In genomic region chr11:72725731-72726042, GRCh38 we compare ENCODE assay signal across 10 cellular contexts. TPM values are rescaled to one million over a fixed set of nuclear protein-coding genes. Genes with fewer than 3 reads are reported as not detected.
DNase-seq lines count a peak whose midpoint lies in the region; ATAC-seq and TF ChIP-seq lines count a peak whose summit lies in the region.
"Had no signal": no experiment of that assay in that cellular context is flagged by ENCODE, and none has a peak within 500 bp of the region (broad histone marks: within the 10 kb centered on the region; RNA-seq: fewer than 3 reads in every experiment).

No MANE protein-coding gene starts in this region.

- WGBS in endodermal cell (ENCODE audit: insufficient coverage in 1 of 2, insufficient read length in 1 of 2), 2 experiments: 84% methylated on average over 4 of the region's 4 CpGs; no CpG with 5 or more reads in 1 of the 2 experiments

- no peak for ATAC-seq in RWPE2 (ENCODE audit: low read depth)
- ATAC-seq in stimulated activated memory B cell treated with anti-CD40 and anti-IgM and Interleukin-4, amounts not matched to agents 10 μg/mL and 1 μg/mL and 100 μg/mL, for 72 hours: no peak
- ATAC-seq in HG02981 (IDR thresholded peaks at IDR 0.05; ENCODE audit: unreplicated experiment): no peak

- H3K9me3 ChIP-seq in RWPE2 (ENCODE audit: severe bottlenecking): no peaks in the 10 kb centered on the region
- H3K9me3 ChIP-seq in endodermal cell (ENCODE audit: control insufficient read depth, low read length): no peaks in the 10 kb centered on the region
- H3K9me3 ChIP-seq: esophagus squamous epithelium, heart right ventricle had no signal

- no peak for TF ChIP-seq CTCF in RWPE2 (IDR thresholded peaks at IDR 0.05; ENCODE audit: poor library complexity, severe bottlenecking)
- no peak for TF ChIP-seq CTCF in endodermal cell (conservative IDR thresholded peaks at IDR 0.05)
- TF ChIP-seq CTCF in nephron progenitor cell (IDR thresholded peaks at IDR 0.05): no peak

- no peaks in the 10 kb centered on the region for H3K9me3 Mint-ChIP-seq in activated naive CD4-positive, alpha-beta T cell treated with anti-CD3 and anti-CD28 coated beads for 36 hours
- no peaks in the 10 kb centered on the region for H3K9me3 Mint-ChIP-seq in endodermal cell
- H3K9me3 Mint-ChIP-seq in stimulated activated memory B cell treated with anti-CD40 and anti-IgM and Interleukin-4, amounts not matched to agents 10 μg/mL and 1 μg/mL and 100 μg/mL, for 72 hours: no peaks in the 10 kb centered on the region
- no peaks in the 10 kb centered on the region for H3K9me3 Mint-ChIP-seq in nephron progenitor cell

- peaks cover 22% of the 10 kb centered on the region for H3K4me1 Mint-ChIP-seq in activated naive CD4-positive, alpha-beta T cell treated with anti-CD3 and anti-CD28 coated beads for 36 hours (ENCODE audit: low read depth)
- H3K4me1 Mint-ChIP-seq in endodermal cell (peaks cover 30% of the 10 kb centered on the region), nephron progenitor cell (peaks cover 31% of the 10 kb centered on the region)
- peaks cover 81% of the 10 kb centered on the region for H3K4me1 Mint-ChIP-seq in stimulated activated memory B cell treated with anti-CD40 and anti-IgM and Interleukin-4, amounts not matched to agents 10 μg/mL and 1 μg/mL and 100 μg/mL, for 72 hours

- DNase-seq in activated naive CD4-positive, alpha-beta T cell treated with anti-CD3 and anti-CD28 coated beads for 36 hours: no peak
- DNase-seq in activated naive CD4-positive, alpha-beta T cell (lab: John Stamatoyannopoulos, UW): no peak
- DNase-seq in RWPE2 (ENCODE audit: low spot score) (no peak), endodermal cell (no peak), nephron progenitor cell (no peak), NCI-H774 (lab: John Stamatoyannopoulos, UW) (no peak)
- DNase-seq: esophagus squamous epithelium had no signal

- H3K27me3 ChIP-seq in RWPE2 (ENCODE audit: insufficient read depth, poor library complexity, severe bottlenecking): no peaks in the 10 kb centered on the region
- H3K27me3 ChIP-seq in endodermal cell (ENCODE audit: control insufficient read depth, insufficient read depth, low read length, poor library complexity, severe bottlenecking): no peaks in the 10 kb centered on the region
- H3K27me3 ChIP-seq: esophagus squamous epithelium, heart right ventricle had no signal

- CTCF ChIA-PET in activated naive CD4-positive, alpha-beta T cell treated with anti-CD3 and anti-CD28 coated beads for 36 hours (lab: Charles Lee): interaction anchor here (0.6 to 11.6 kb wide), 27 partner anchors 9 to 454 kb away, joined by 3 to 161 read pairs (median 4); partner anchors contain the start of genes ARAP1 and STARD10

- H3K36me3 ChIP-seq in RWPE2 (ENCODE audit: low read depth) (no peaks in the 10 kb centered on the region; the same call in 1 of the 2 replicates), endodermal cell (ENCODE audit: control insufficient read depth, insufficient read depth, low read length) (peaks cover 9% of the 10 kb centered on the region)

- no peak overlapping the region for H3K9ac ChIP-seq in endodermal cell (ENCODE audit: extremely low read depth, low read length, poor library complexity, severe bottlenecking)

- H3K27me3 Mint-ChIP-seq in activated naive CD4-positive, alpha-beta T cell treated with anti-CD3 and anti-CD28 coated beads for 36 hours (ENCODE audit: low read depth): no peaks in the 10 kb centered on the region
- H3K27me3 Mint-ChIP-seq in endodermal cell (ENCODE audit: insufficient read depth) (no peaks in the 10 kb centered on the region), nephron progenitor cell (ENCODE audit: low read depth, poor library complexity) (peaks cover 3% of the 10 kb centered on the region)
- H3K27me3 Mint-ChIP-seq in stimulated activated memory B cell treated with anti-CD40 and anti-IgM and Interleukin-4, amounts not matched to agents 10 μg/mL and 1 μg/mL and 100 μg/mL, for 72 hours: no peaks in the 10 kb centered on the region

- H3K27ac Mint-ChIP-seq in activated naive CD4-positive, alpha-beta T cell treated with anti-CD3 and anti-CD28 coated beads for 36 hours: peak overlapping the region; percentile 50
- H3K27ac Mint-ChIP-seq in endodermal cell (peak overlapping the region; percentile 57), nephron progenitor cell (no peak overlapping the region)
- peak overlapping the region; percentile 58 for H3K27ac Mint-ChIP-seq in stimulated activated memory B cell treated with anti-CD40 and anti-IgM and Interleukin-4, amounts not matched to agents 10 μg/mL and 1 μg/mL and 100 μg/mL, for 72 hours

- H3K4me1 ChIP-seq in RWPE2 (ENCODE audit: insufficient read depth, poor library complexity, severe bottlenecking): peaks cover 12% of the 10 kb centered on the region
- peaks cover 6% of the 10 kb centered on the region for H3K4me1 ChIP-seq in endodermal cell (ENCODE audit: control insufficient read depth, insufficient read depth, low read length)

- H3K27ac ChIP-seq in RWPE2 (ENCODE audit: poor library complexity, severe bottlenecking) (peak overlapping the region; percentile 9), endodermal cell (ENCODE audit: low read depth, low read length) (no peak overlapping the region)

- peaks cover 3% of the 10 kb centered on the region for H3K36me3 Mint-ChIP-seq in activated naive CD4-positive, alpha-beta T cell treated with anti-CD3 and anti-CD28 coated beads for 36 hours (ENCODE audit: low read depth)
- peaks cover 20% of the 10 kb centered on the region for H3K36me3 Mint-ChIP-seq in endodermal cell (ENCODE audit: low read depth)
- H3K36me3 Mint-ChIP-seq in stimulated activated memory B cell treated with anti-CD40 and anti-IgM and Interleukin-4, amounts not matched to agents 10 μg/mL and 1 μg/mL and 100 μg/mL, for 72 hours: peaks cover 36% of the 10 kb centered on the region
- peaks cover 15% of the 10 kb centered on the region for H3K36me3 Mint-ChIP-seq in nephron progenitor cell (ENCODE audit: low read depth)

- H3K4me3 ChIP-seq in RWPE2 (ENCODE audit: severe bottlenecking): no peak overlapping the region
- no peak overlapping the region for H3K4me3 ChIP-seq in endodermal cell (ENCODE audit: low read length)
- H3K4me3 ChIP-seq: esophagus squamous epithelium, heart right ventricle had no signal

- intact Hi-C loops in activated naive CD4-positive, alpha-beta T cell treated with anti-CD3 and anti-CD28 coated beads for 36 hours (cut with micrococcal nuclease): loop anchor here (1.0 to 10.0 kb wide), 4 partner anchors 27 to 453 kb away; partner anchors contain the start of genes ARAP1 and FCHSD2

- no peak overlapping the region for H3K4me3 Mint-ChIP-seq in activated naive CD4-positive, alpha-beta T cell treated with anti-CD3 and anti-CD28 coated beads for 36 hours
- H3K4me3 Mint-ChIP-seq in endodermal cell: no peak overlapping the region
- H3K4me3 Mint-ChIP-seq in stimulated activated memory B cell treated with anti-CD40 and anti-IgM and Interleukin-4, amounts not matched to agents 10 μg/mL and 1 μg/mL and 100 μg/mL, for 72 hours: no peak overlapping the region
- no peak overlapping the region for H3K4me3 Mint-ChIP-seq in nephron progenitor cell

RNA-seq across cellular contexts. Expression of gene ARAP1, which starts 26.5 kb away (rescaled TPM):
- total RNA-seq in activated naive CD4-positive, alpha-beta T cell treated with anti-CD3 and anti-CD28 coated beads for 36 hours: 10 to 100 TPM; 64.7 to 70.1 TPM
- 10 to 100 TPM; 74.4 to 88.3 TPM for total RNA-seq in endodermal cell
- polyA plus RNA-seq in endodermal cell (2013, experiment 1 of 2): 33.5 TPM
- polyA plus RNA-seq in endodermal cell (2013, experiment 2 of 2): 27.9 TPM

RNA-seq across cellular contexts. Expression of gene PDE2A, which starts 51.5 kb away (rescaled TPM):
- total RNA-seq in activated naive CD4-positive, alpha-beta T cell treated with anti-CD3 and anti-CD28 coated beads for 36 hours: 1 to 10 TPM in 1 of 2 experiments, under 1 TPM in 1; 0.69 to 1.1 TPM
- total RNA-seq in endodermal cell: 10 to 100 TPM in 1 of 2 donors, 1 to 10 TPM in 1; 3.7 to 13.3 TPM
- polyA plus RNA-seq in endodermal cell (2013, experiment 1 of 2): 8.9 TPM
- 7.1 TPM for polyA plus RNA-seq in endodermal cell (2013, experiment 2 of 2)
